Comparison of ENCODE assay signal across 26 cellular contexts in genomic region chr2:611519-611918, GRCh38.
DNase-seq lines count a peak whose midpoint lies in the region; ATAC-seq and TF ChIP-seq lines count a peak whose summit lies in the region.
"Had no signal": no experiment of that assay in that cellular context is flagged by ENCODE, and none has a peak within 500 bp of the region (broad histone marks: within the 10 kb centered on the region; RNA-seq: fewer than 3 reads in every experiment).

No MANE protein-coding gene starts in this region.

- DNase-seq in GM23338 (ENCODE audit: low spot score) (no peak), endodermal cell (peak; percentile 34), neuronal stem cell (ENCODE audit: low spot score) (no peak), AG20443 (ENCODE audit: low spot score) (no peak), OCI-M2 (lab: John Stamatoyannopoulos, UW; ENCODE audit: unreplicated experiment) (no peak)
- no peak for DNase-seq in stimulated activated naive B cell treated with anti-CD40 and anti-IgM and Interleukin-4, amounts not matched to agents 10 μg/mL and 1 μg/mL and 100 μg/mL, for 72 hours
- DNase-seq: BE2C; CD8-positive, alpha-beta memory T cell; DND-41; Karpas-422; NCI-H1092; NCI-H1417 treated with DMSO at 0.1 percent for 48 hours; NCI-H1694 treated with DMSO at 0.1 percent for 48 hours; NCI-H2081; NCI-H2171; NCI-H226; NCI-H510A; NCI-H69; SIG-M5; SW 1271 had no signal

- no peaks in the 10 kb centered on the region for H3K9me2 ChIP-seq in GM23338 (ENCODE audit: insufficient read depth)
- H3K9me2 ChIP-seq: SK-N-SH had no signal

- no peak overlapping the region for H4K91ac ChIP-seq in neuronal stem cell (ENCODE audit: low read depth, low read length, poor library complexity)

- H3K14ac ChIP-seq in neuronal stem cell (ENCODE audit: low read length) = no peak overlapping the region

- no peak overlapping the region for H3K4ac ChIP-seq in neuronal stem cell (ENCODE audit: low read length)

- no peak overlapping the region for H3K9ac ChIP-seq in endodermal cell (ENCODE audit: extremely low read depth, low read length, poor library complexity, severe bottlenecking)
- no peak overlapping the region for H3K9ac ChIP-seq in neuronal stem cell (ENCODE audit: low read depth, low read length, poor library complexity)
- H3K9ac ChIP-seq: SK-N-SH had no signal

- H2BK5ac ChIP-seq in neuronal stem cell (ENCODE audit: low read length) = no peak overlapping the region

- POLR2A ChIA-PET in HEK293 (lab: Yijun Ruan, JAX) = no interaction called here

- no peak overlapping the region for H2BK120ac ChIP-seq in neuronal stem cell (ENCODE audit: low read depth, low read length)

- H4K20me1 ChIP-seq in GM23338 (replicated peaks; ENCODE audit: insufficient read depth) = no peaks in the 10 kb centered on the region

- H2BK15ac ChIP-seq in neuronal stem cell (ENCODE audit: low read length) = no peak overlapping the region

- TF ChIP-seq CTCF in GM23338 (conservative IDR thresholded peaks at IDR 0.05; ENCODE audit: low read depth in 2 of 2) (no peak), HEK293 (tag by site-specific recombination; IDR thresholded peaks at IDR 0.05) (no peak), endodermal cell (conservative IDR thresholded peaks at IDR 0.05) (no peak)

- H4K8ac ChIP-seq in neuronal stem cell (ENCODE audit: low read depth, low read length) = peak overlapping the region; percentile 55

- H3K4me2 ChIP-seq in GM23338 (no peak overlapping the region), neuronal stem cell (ENCODE audit: insufficient read depth, low read length, poor library complexity, severe bottlenecking) (no peak overlapping the region)
- H3K4me2 ChIP-seq: SK-N-SH had no signal

- no peak overlapping the region for H2AK5ac ChIP-seq in neuronal stem cell (ENCODE audit: low read depth, low read length)

- H3K27ac ChIP-seq in GM23338 (ENCODE audit: low read depth) (no peak overlapping the region), HEK293 (ENCODE audit: extremely low read depth, low read depth, low read length) (no peak overlapping the region), endodermal cell (ENCODE audit: low read depth, low read length) (no peak overlapping the region), neuronal stem cell (replicated peaks; ENCODE audit: low read length) (no peak overlapping the region)
- H3K27ac ChIP-seq: HL-60, Peyer's patch had no signal

- H3F3A ChIP-seq in GM23338 (replicated peaks; ENCODE audit: low read depth) = no peaks in the 10 kb centered on the region

- H3K27ac Mint-ChIP-seq in GM23338 = no peak overlapping the region
- H3K27ac Mint-ChIP-seq in endodermal cell = no peak overlapping the region
- no peak overlapping the region for H3K27ac Mint-ChIP-seq in stimulated activated naive B cell treated with anti-CD40 and anti-IgM and Interleukin-4, amounts not matched to agents 10 μg/mL and 1 μg/mL and 100 μg/mL, for 72 hours
- H3K27ac Mint-ChIP-seq: CD14-positive monocyte; CD8-positive, alpha-beta memory T cell had no signal

- H3K4me1 Mint-ChIP-seq in GM23338 (no peaks in the 10 kb centered on the region), endodermal cell (no peaks in the 10 kb centered on the region)
- no peaks in the 10 kb centered on the region for H3K4me1 Mint-ChIP-seq in stimulated activated naive B cell treated with anti-CD40 and anti-IgM and Interleukin-4, amounts not matched to agents 10 μg/mL and 1 μg/mL and 100 μg/mL, for 72 hours
- H3K4me1 Mint-ChIP-seq: CD14-positive monocyte; CD8-positive, alpha-beta memory T cell had no signal

- no peaks in the 10 kb centered on the region for H3K79me1 ChIP-seq in neuronal stem cell (ENCODE audit: low read depth, low read length)

- H3K36me3 Mint-ChIP-seq in GM23338 (ENCODE audit: low read depth) (no peaks in the 10 kb centered on the region), endodermal cell (ENCODE audit: low read depth) (no peaks in the 10 kb centered on the region)
- no peaks in the 10 kb centered on the region for H3K36me3 Mint-ChIP-seq in stimulated activated naive B cell treated with anti-CD40 and anti-IgM and Interleukin-4, amounts not matched to agents 10 μg/mL and 1 μg/mL and 100 μg/mL, for 72 hours
- H3K36me3 Mint-ChIP-seq: CD14-positive monocyte had no signal

- no peak overlapping the region for H3K23ac ChIP-seq in neuronal stem cell (ENCODE audit: low read depth, low read length, poor library complexity)

- CTCF ChIA-PET in HEK293 (lab: Yijun Ruan, JAX) = no interaction called here

- H3K27me3 Mint-ChIP-seq in GM23338 (ENCODE audit: insufficient read depth, low read depth, poor library complexity) = peaks cover 4% of the 10 kb centered on the region
- no peaks in the 10 kb centered on the region for H3K27me3 Mint-ChIP-seq in endodermal cell (ENCODE audit: insufficient read depth)
- peaks cover 18 to 39% of the 10 kb centered on the region in 2 donors for H3K27me3 Mint-ChIP-seq in stimulated activated naive B cell treated with anti-CD40 and anti-IgM and Interleukin-4, amounts not matched to agents 10 μg/mL and 1 μg/mL and 100 μg/mL, for 72 hours

- H2BK12ac ChIP-seq in neuronal stem cell (ENCODE audit: low read length) = no peak overlapping the region

- H3K18ac ChIP-seq in neuronal stem cell (ENCODE audit: low read length) = no peak overlapping the region

- H3K79me2 ChIP-seq in GM23338 (replicated peaks; ENCODE audit: insufficient read depth) = no peaks in the 10 kb centered on the region

- no peak for ATAC-seq in GM23338
- ATAC-seq in stimulated activated naive B cell treated with anti-CD40 and anti-IgM and Interleukin-4, amounts not matched to agents 10 μg/mL and 1 μg/mL and 100 μg/mL, for 72 hours (replicated peaks) = no peak
- ATAC-seq: HCT116 had no signal

- H3K27me3 ChIP-seq in GM23338 (ENCODE audit: insufficient read depth) (no peaks in the 10 kb centered on the region), endodermal cell (ENCODE audit: control insufficient read depth, insufficient read depth, low read length, poor library complexity, severe bottlenecking) (no peaks in the 10 kb centered on the region), neuronal stem cell (ENCODE audit: control insufficient read depth in 3 of 3, insufficient read depth in 3 of 3, low read depth in 1 of 3, low read length in 3 of 3) (peaks cover 0 to 13% (median 0%) of the 10 kb centered on the region in 3 experiments)
- H3K27me3 ChIP-seq: BE2C, Peyer's patch had no signal

- H3K9me3 ChIP-seq in HEK293 (ENCODE audit: control insufficient read depth, insufficient read depth, low read depth, low read length) (no peaks in the 10 kb centered on the region), endodermal cell (ENCODE audit: control insufficient read depth, low read length) (no peaks in the 10 kb centered on the region), neuronal stem cell (replicated peaks in 1 of 2; ENCODE audit: control insufficient read depth in 2 of 2, insufficient read depth in 1 of 2, low read depth in 1 of 2, low read length in 2 of 2) (no peaks in the 10 kb centered on the region)
- H3K9me3 ChIP-seq: BE2C, Peyer's patch, SK-N-SH had no signal

- no peaks in the 10 kb centered on the region for H3K4me1 ChIP-seq in GM23338 (ENCODE audit: insufficient read depth)
- no peaks in the 10 kb centered on the region for H3K4me1 ChIP-seq in HEK293 (ENCODE audit: control insufficient read depth, insufficient read depth, low read length)
- no peaks in the 10 kb centered on the region for H3K4me1 ChIP-seq in endodermal cell (ENCODE audit: control insufficient read depth, insufficient read depth, low read length)
- H3K4me1 ChIP-seq in neuronal stem cell (ENCODE audit: control insufficient read depth in 2 of 2, insufficient read depth in 1 of 2, low read depth in 1 of 2, low read length in 2 of 2) = peaks cover 0 to 4% of the 10 kb centered on the region in 2 donors
- H3K4me1 ChIP-seq: BE2C, Peyer's patch had no signal

- H3K9me3 Mint-ChIP-seq in GM23338 = no peaks in the 10 kb centered on the region
- H3K9me3 Mint-ChIP-seq in endodermal cell = no peaks in the 10 kb centered on the region
- no peaks in the 10 kb centered on the region for H3K9me3 Mint-ChIP-seq in stimulated activated naive B cell treated with anti-CD40 and anti-IgM and Interleukin-4, amounts not matched to agents 10 μg/mL and 1 μg/mL and 100 μg/mL, for 72 hours
- H3K9me3 Mint-ChIP-seq: CD14-positive monocyte; CD8-positive, alpha-beta memory T cell had no signal

- H2AFZ ChIP-seq in GM23338 (no peak overlapping the region), neuronal stem cell (ENCODE audit: low read length) (no peak overlapping the region)

- 85 to 90% methylated on average over 3 to 4 of the region's 5 CpGs for WGBS in endodermal cell (ENCODE audit: insufficient coverage in 1 of 2, insufficient read length in 1 of 2), 2 experiments
- WGBS in neuronal stem cell (ENCODE audit: extremely low coverage in 2 of 2, insufficient read length in 2 of 2, insufficient replicate concordance in 1 of 2), 2 donors = no CpG with 5 or more reads among the region's 5 CpGs

- H3K4me3 ChIP-seq in GM23338 (no peak overlapping the region), HEK293 (ENCODE audit: low read depth, low read length) (no peak overlapping the region), endodermal cell (ENCODE audit: low read length) (no peak overlapping the region), neuronal stem cell (ENCODE audit: low read length in 2 of 2) (no peak overlapping the region)
- H3K4me3 ChIP-seq: Peyer's patch had no signal

- H3K36me3 ChIP-seq in GM23338 (ENCODE audit: insufficient read depth) = no peaks in the 10 kb centered on the region
- H3K36me3 ChIP-seq in HEK293 (ENCODE audit: control insufficient read depth in 2 of 2, insufficient read depth in 1 of 2, low read length in 2 of 2) = no peaks in the 10 kb centered on the region
- H3K36me3 ChIP-seq in endodermal cell (ENCODE audit: control insufficient read depth, insufficient read depth, low read length) = no peaks in the 10 kb centered on the region
- no peaks in the 10 kb centered on the region for H3K36me3 ChIP-seq in neuronal stem cell (replicated peaks in 1 of 2; ENCODE audit: control insufficient read depth in 2 of 2, insufficient read depth in 2 of 2, low read length in 2 of 2)
- H3K36me3 ChIP-seq: BE2C, Peyer's patch had no signal

- H3K4me3 Mint-ChIP-seq in GM23338 (no peak overlapping the region), endodermal cell (no peak overlapping the region)
- H3K4me3 Mint-ChIP-seq in stimulated activated naive B cell treated with anti-CD40 and anti-IgM and Interleukin-4, amounts not matched to agents 10 μg/mL and 1 μg/mL and 100 μg/mL, for 72 hours = no peak overlapping the region
- H3K4me3 Mint-ChIP-seq: CD14-positive monocyte; CD8-positive, alpha-beta memory T cell had no signal

TF ChIP-seq in GM23338, 12 proteins besides CTCF, POLR2A, EP300 and RAD21 (continues in another document):
- TF ChIP-seq ZNF331 (CRISPR knock-in tag; IDR thresholded peaks at IDR 0.05; ENCODE audit: low read depth) = no peak
- no peak for TF ChIP-seq ZNF114 (CRISPR knock-in tag; IDR thresholded peaks at IDR 0.05)
- no peak for TF ChIP-seq CREB1 (CRISPR knock-in tag; IDR thresholded peaks at IDR 0.05; ENCODE audit: low read depth)
